In genomic region chr14:88668448-88669116, GRCh38 we compare ENCODE assay signal across 12 cellular contexts.
DNase-seq lines count a peak whose midpoint lies in the region; ATAC-seq, FAIRE-seq and TF ChIP-seq lines count a peak whose summit lies in the region.
"Had no signal": no experiment of that assay in that cellular context is flagged by ENCODE, and none has a peak within 500 bp of the region (broad histone marks: within the 10 kb centered on the region; RNA-seq: fewer than 3 reads in every experiment).

No MANE protein-coding gene starts in this region.

- H3K9me3 ChIP-seq in lower lobe of right lung (no peaks in the 10 kb centered on the region), WERI-Rb-1 (ENCODE audit: severe bottlenecking) (no peaks in the 10 kb centered on the region)
- H3K9me3 ChIP-seq: body of pancreas had no signal

- H3K36me3 ChIP-seq in lower lobe of right lung (no peaks in the 10 kb centered on the region), WERI-Rb-1 (peaks cover 4% of the 10 kb centered on the region)

- H3K4me3 ChIP-seq in lower lobe of right lung = no peak overlapping the region
- H3K4me3 ChIP-seq in WERI-Rb-1 (ENCODE audit: low read depth, low read length) = no peak overlapping the region
- H3K4me3 ChIP-seq: body of pancreas had no signal

- H3K27ac ChIP-seq in lower lobe of right lung (no peak overlapping the region), WERI-Rb-1 (no peak overlapping the region)
- H3K27ac ChIP-seq: body of pancreas, foreskin keratinocyte had no signal

- no peak overlapping the region for H3K27ac Mint-ChIP-seq in natural killer cell treated with Interleukin-12 subunit alpha and Interleukin-12 subunit beta and Interleukin-15 and Interleukin-18, amount 100 ng/mL, for 72 hours
- H3K27ac Mint-ChIP-seq: activated CD8-positive, alpha-beta T cell treated with anti-CD3 and anti-CD28 coated beads for 36 hours had no signal

- TF ChIP-seq CTCF in lower lobe of right lung (IDR thresholded peaks at IDR 0.05) (no peak), WERI-Rb-1 (IDR thresholded peaks at IDR 0.05; ENCODE audit: low read depth, low read length) (no peak)

- H3K4me1 Mint-ChIP-seq in natural killer cell treated with Interleukin-12 subunit alpha and Interleukin-12 subunit beta and Interleukin-15 and Interleukin-18, amount 100 ng/mL, for 72 hours (ENCODE audit: low read depth in 2 of 2) = no peaks in the 10 kb centered on the region

- H3K27me3 Mint-ChIP-seq in natural killer cell treated with Interleukin-12 subunit alpha and Interleukin-12 subunit beta and Interleukin-15 and Interleukin-18, amount 100 ng/mL, for 72 hours = peaks cover 0 to 10% of the 10 kb centered on the region in 2 donors
- H3K27me3 Mint-ChIP-seq: activated CD8-positive, alpha-beta T cell treated with anti-CD3 and anti-CD28 coated beads for 36 hours had no signal

- peaks cover 6% of the 10 kb centered on the region for H3K4me1 ChIP-seq in lower lobe of right lung
- H3K4me1 ChIP-seq: body of pancreas, foreskin keratinocyte had no signal

- peaks cover 14% of the 10 kb centered on the region for H3K36me3 Mint-ChIP-seq in natural killer cell treated with Interleukin-12 subunit alpha and Interleukin-12 subunit beta and Interleukin-15 and Interleukin-18, amount 100 ng/mL, for 72 hours

- DNase-seq in lower lobe of right lung (no peak), RCC 7860 (ENCODE audit: low spot score) (no peak), WERI-Rb-1 (no peak), DMS53 treated with DMSO at 0.1 percent for 48 hours (lab: John Stamatoyannopoulos, UW; ENCODE audit: unreplicated experiment) (no peak)
- DNase-seq in natural killer cell treated with Interleukin-12 subunit alpha and Interleukin-12 subunit beta and Interleukin-15 and Interleukin-18, amount 100 ng/mL, for 72 hours (ENCODE audit: low spot score) = no peak
- DNase-seq: activated CD8-positive, alpha-beta T cell treated with anti-CD3 and anti-CD28 coated beads for 36 hours; body of pancreas; DMS79 treated with DMSO at 0.1 percent for 48 hours had no signal

- no peak for FAIRE-seq in RCC 7860 (lab: Jason Lieb, UNC)

- intact Hi-C loops in lower lobe of right lung (cut with DNase I) = no loop called here

- ATAC-seq in GM18861 (IDR thresholded peaks at IDR 0.05; ENCODE audit: unreplicated experiment) (peak; percentile 54), GM21717 (IDR thresholded peaks at IDR 0.05; ENCODE audit: unreplicated experiment) (peak; percentile 84), HG03439 (IDR thresholded peaks at IDR 0.05; ENCODE audit: unreplicated experiment) (peak; percentile 47), lower lobe of right lung (peak; percentile 26 to 55)
- ATAC-seq in natural killer cell treated with Interleukin-12 subunit alpha and Interleukin-12 subunit beta and Interleukin-15 and Interleukin-18, amount 100 ng/mL, for 72 hours = no peak
- ATAC-seq: activated CD8-positive, alpha-beta T cell treated with anti-CD3 and anti-CD28 coated beads for 36 hours had no signal

- no peak overlapping the region for H3K4me3 Mint-ChIP-seq in natural killer cell treated with Interleukin-12 subunit alpha and Interleukin-12 subunit beta and Interleukin-15 and Interleukin-18, amount 100 ng/mL, for 72 hours
- H3K4me3 Mint-ChIP-seq: activated CD8-positive, alpha-beta T cell treated with anti-CD3 and anti-CD28 coated beads for 36 hours had no signal

- H3K9me3 Mint-ChIP-seq in natural killer cell treated with Interleukin-12 subunit alpha and Interleukin-12 subunit beta and Interleukin-15 and Interleukin-18, amount 100 ng/mL, for 72 hours = peaks cover 4% of the 10 kb centered on the region

- no peaks in the 10 kb centered on the region for H3K27me3 ChIP-seq in lower lobe of right lung (ENCODE audit: low read depth)
- no peaks in the 10 kb centered on the region for H3K27me3 ChIP-seq in WERI-Rb-1 (ENCODE audit: insufficient read depth, low read depth, severe bottlenecking)
- H3K27me3 ChIP-seq: body of pancreas, foreskin keratinocyte had no signal

Comparison
In these comparisons a context has a peak if more than half of its experiments do, and no peak if none do; other contexts are left out.
1. ATAC-seq: peak in GM18861 (single experiment), GM21717 (single experiment), HG03439 (single experiment) and lower lobe of right lung (2 of 2); none in natural killer cell treated with Interleukin-12 subunit alpha and Interleukin-12 subunit beta and Interleukin-15 and Interleukin-18, amount 100 ng/mL, for 72 hours (0 of 2).